In the genomic region with DNA sequence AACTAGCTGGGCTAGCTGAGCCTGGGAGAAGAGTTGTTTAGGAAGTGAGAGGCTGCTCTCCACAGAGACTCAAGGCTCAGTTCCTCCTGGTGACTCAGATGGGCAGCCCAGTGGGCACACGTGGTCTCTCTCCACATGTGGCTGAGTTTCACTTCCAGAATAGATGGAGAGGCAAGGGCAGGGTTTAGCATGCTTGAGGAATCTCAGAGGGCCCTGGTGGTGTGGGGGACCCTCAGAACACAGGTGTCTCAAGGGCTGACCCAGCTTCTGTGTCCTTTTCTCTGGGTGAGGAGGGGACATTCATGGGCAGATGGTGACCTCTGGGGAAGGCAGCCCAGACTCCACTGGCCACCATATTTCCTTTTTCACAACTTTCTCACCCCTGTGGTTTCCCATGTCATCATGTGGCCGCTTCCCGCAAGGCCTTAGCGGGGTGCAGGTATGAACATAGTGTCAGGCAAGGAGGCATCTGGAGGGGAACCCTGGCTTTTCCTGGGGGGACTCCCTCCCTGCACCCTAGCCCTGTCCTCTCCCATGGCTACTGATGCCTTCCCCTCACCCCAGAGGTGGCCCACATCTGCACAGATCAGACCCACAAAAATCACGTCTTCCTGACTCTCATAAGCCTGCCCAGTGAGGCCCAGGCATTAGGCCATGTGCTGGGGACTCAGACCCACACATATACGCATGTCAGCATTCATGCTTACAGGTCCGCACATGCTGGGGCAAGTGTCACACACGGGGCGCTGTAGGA, we compare ENCODE assay signal across 9 cellular contexts. TPM values are rescaled to one million over a fixed set of nuclear protein-coding genes. Genes with fewer than 3 reads are reported as not detected.
DNase-seq lines count a peak whose midpoint lies in the region; ATAC-seq and TF ChIP-seq lines count a peak whose summit lies in the region.
"Had no signal": no experiment of that assay in that cellular context is flagged by ENCODE, and none has a peak within 500 bp of the region (broad histone marks: within the 10 kb centered on the region; RNA-seq: fewer than 3 reads in every experiment).

No MANE protein-coding gene starts in this region.

- intact Hi-C loops in activated CD8-positive, alpha-beta T cell treated with anti-CD3 and anti-CD28 coated beads for 36 hours (cut with micrococcal nuclease) = loop anchor here (5.0 kb wide), 1 partner anchor 146 kb away; no protein-coding TSS in a partner anchor

- no peaks in the 10 kb centered on the region for H3K36me3 ChIP-seq in SU-DHL-6 (ENCODE audit: low read length)

- no peak for TF ChIP-seq CTCF in activated CD8-positive, alpha-beta T cell treated with anti-CD3 and anti-CD28 coated beads for 36 hours (IDR thresholded peaks at IDR 0.05)
- TF ChIP-seq CTCF in SU-DHL-6 (IDR thresholded peaks at IDR 0.05; ENCODE audit: insufficient read depth, low read length, poor library complexity, severe bottlenecking) = no peak

- peak overlapping the region; percentile 97 for H3K27ac ChIP-seq in SU-DHL-6 (ENCODE audit: low read depth, low read length)

- no peaks in the 10 kb centered on the region for H3K27me3 ChIP-seq in SU-DHL-6 (ENCODE audit: low read length)

- peak overlapping the region; percentile 28 for H3K9ac ChIP-seq in SU-DHL-6 (ENCODE audit: low read length)

- POLR2A ChIA-PET in activated CD8-positive, alpha-beta T cell treated with anti-CD3 and anti-CD28 coated beads for 36 hours (lab: Charles Lee) = interaction anchor here (0.7 to 0.9 kb wide), 2 partner anchors 11 to 18 kb away, joined by 3 read pairs; no protein-coding TSS in a partner anchor
- POLR2A ChIA-PET in activated CD8-positive, alpha-beta T cell treated with anti-CD3 and anti-CD28 coated beads, Interleukin-2, amount 10 ng/mL, durations not matched to agents 7 days and 5 days (lab: Charles Lee) = no interaction called here

- H4K20me1 ChIP-seq in SU-DHL-6 (ENCODE audit: low read depth, low read length) = no peaks in the 10 kb centered on the region

- H3K9me2 ChIP-seq in SU-DHL-6 (replicated peaks; ENCODE audit: insufficient read depth, low read length) = no peaks in the 10 kb centered on the region

- no peak overlapping the region for H3K4me3 Mint-ChIP-seq in activated CD8-positive, alpha-beta T cell treated with anti-CD3 and anti-CD28 coated beads for 36 hours
- H3K4me3 Mint-ChIP-seq in activated CD8-positive, alpha-beta T cell treated with anti-CD3 and anti-CD28 coated beads, Interleukin-2, amount 10 ng/mL, durations not matched to agents 7 days and 5 days = no peak overlapping the region
- H3K4me3 Mint-ChIP-seq: T-helper 1 cell treated with Interleukin-12 subunit alpha and Interleukin-12 subunit beta and Interleukin-4 antibody, amounts not matched to agents 30 μg/mL and 1 μg/mL, for 36 hours had no signal

- peaks cover 43% of the 10 kb centered on the region for H3F3A ChIP-seq in SU-DHL-6 (ENCODE audit: insufficient read depth)

- no peak for ATAC-seq in activated CD8-positive, alpha-beta T cell treated with anti-CD3 and anti-CD28 coated beads for 36 hours
- ATAC-seq in activated CD8-positive, alpha-beta T cell treated with anti-CD3 and anti-CD28 coated beads, Interleukin-2, amount 10 ng/mL, durations not matched to agents 7 days and 5 days = no peak
- peak; percentile 33 for ATAC-seq in HG03064 (IDR thresholded peaks at IDR 0.05; ENCODE audit: low read depth, unreplicated experiment)

- no peaks in the 10 kb centered on the region for H3K27me3 Mint-ChIP-seq in activated CD8-positive, alpha-beta T cell treated with anti-CD3 and anti-CD28 coated beads for 36 hours
- peaks cover 7% of the 10 kb centered on the region for H3K27me3 Mint-ChIP-seq in activated CD8-positive, alpha-beta T cell treated with anti-CD3 and anti-CD28 coated beads, Interleukin-2, amount 10 ng/mL, durations not matched to agents 7 days and 5 days (ENCODE audit: low read depth)

- peak; percentile 41 for DNase-seq in activated CD8-positive, alpha-beta T cell treated with anti-CD3 and anti-CD28 coated beads for 36 hours
- DNase-seq in activated CD8-positive, alpha-beta T cell treated with anti-CD3 and anti-CD28 coated beads, Interleukin-2, amount 10 ng/mL, durations not matched to agents 7 days and 5 days = no peak
- DNase-seq in mucosa of gallbladder (ENCODE audit: low spot score) (peak; percentile 36), NCI-H345 treated with DMSO at 0.1 percent for 48 hours (lab: John Stamatoyannopoulos, UW; ENCODE audit: unreplicated experiment) (no peak), NCI-H1694 treated with DMSO at 0.1 percent for 48 hours (lab: John Stamatoyannopoulos, UW) (no peak)
- DNase-seq in activated naive CD4-positive, alpha-beta T cell treated with anti-CD3 and anti-CD28 coated beads, Interleukin-2, amount 50 U/mL, for 16 hours = no peak

- CTCF ChIA-PET in activated CD8-positive, alpha-beta T cell treated with anti-CD3 and anti-CD28 coated beads for 36 hours (lab: Charles Lee) = interaction anchor here (4.5 to 5.6 kb wide), 2 partner anchors 138 to 146 kb away, joined by 28 to 53 read pairs; no protein-coding TSS in a partner anchor
- CTCF ChIA-PET in activated CD8-positive, alpha-beta T cell treated with anti-CD3 and anti-CD28 coated beads, Interleukin-2, amount 10 ng/mL, durations not matched to agents 7 days and 5 days (lab: Charles Lee) = interaction anchor here (0.8 to 4.1 kb wide), 9 partner anchors 15 to 225 kb away, joined by 3 to 26 read pairs (median 4); a partner anchor contains a TSS

- peaks cover 4% of the 10 kb centered on the region; the same call in 1 of the 2 replicates for H3K79me2 ChIP-seq in SU-DHL-6 (ENCODE audit: insufficient read depth, low read length)

- no peak overlapping the region for H3K4me3 ChIP-seq in SU-DHL-6 (ENCODE audit: insufficient read depth, low read length, poor library complexity, severe bottlenecking)

- peaks cover 19% of the 10 kb centered on the region for H3K4me1 Mint-ChIP-seq in activated CD8-positive, alpha-beta T cell treated with anti-CD3 and anti-CD28 coated beads for 36 hours (ENCODE audit: low read depth)
- peaks cover 30% of the 10 kb centered on the region for H3K4me1 Mint-ChIP-seq in activated CD8-positive, alpha-beta T cell treated with anti-CD3 and anti-CD28 coated beads, Interleukin-2, amount 10 ng/mL, durations not matched to agents 7 days and 5 days (ENCODE audit: low read depth)

- H3K36me3 Mint-ChIP-seq in activated CD8-positive, alpha-beta T cell treated with anti-CD3 and anti-CD28 coated beads for 36 hours (ENCODE audit: low read depth) = peaks cover 2% of the 10 kb centered on the region
- peaks cover 12% of the 10 kb centered on the region for H3K36me3 Mint-ChIP-seq in activated CD8-positive, alpha-beta T cell treated with anti-CD3 and anti-CD28 coated beads, Interleukin-2, amount 10 ng/mL, durations not matched to agents 7 days and 5 days (ENCODE audit: low read depth)

- H3K4me2 ChIP-seq in SU-DHL-6 (ENCODE audit: low read depth, low read length, poor library complexity, severe bottlenecking) = peak overlapping the region; percentile 88

- no peaks in the 10 kb centered on the region for H3K9me3 ChIP-seq in SU-DHL-6 (ENCODE audit: insufficient read depth, low read length)

- no peaks in the 10 kb centered on the region for H3K9me3 Mint-ChIP-seq in activated CD8-positive, alpha-beta T cell treated with anti-CD3 and anti-CD28 coated beads for 36 hours
- H3K9me3 Mint-ChIP-seq in activated CD8-positive, alpha-beta T cell treated with anti-CD3 and anti-CD28 coated beads, Interleukin-2, amount 10 ng/mL, durations not matched to agents 7 days and 5 days (ENCODE audit: insufficient read depth) = no peaks in the 10 kb centered on the region
- H3K9me3 Mint-ChIP-seq: T-helper 1 cell treated with Interleukin-12 subunit alpha and Interleukin-12 subunit beta and Interleukin-4 antibody, amounts not matched to agents 30 μg/mL and 1 μg/mL, for 36 hours had no signal

- no peak overlapping the region for H3K27ac Mint-ChIP-seq in activated CD8-positive, alpha-beta T cell treated with anti-CD3 and anti-CD28 coated beads for 36 hours
- no peak overlapping the region for H3K27ac Mint-ChIP-seq in activated CD8-positive, alpha-beta T cell treated with anti-CD3 and anti-CD28 coated beads, Interleukin-2, amount 10 ng/mL, durations not matched to agents 7 days and 5 days
- H3K27ac Mint-ChIP-seq: T-helper 1 cell treated with Interleukin-12 subunit alpha and Interleukin-12 subunit beta and Interleukin-4 antibody, amounts not matched to agents 30 μg/mL and 1 μg/mL, for 36 hours had no signal

- H2AFZ ChIP-seq in SU-DHL-6 (ENCODE audit: low read depth, low read length, severe bottlenecking) = no peak overlapping the region

RNA-seq across cellular contexts. Expression of a gene that starts 3.3 kb away (rescaled TPM):
- total RNA-seq in activated CD8-positive, alpha-beta T cell treated with anti-CD3 and anti-CD28 coated beads for 36 hours = 10 to 100 TPM; 34.8 to 35.5 TPM
- total RNA-seq in activated CD8-positive, alpha-beta T cell treated with anti-CD3 and anti-CD28 coated beads, Interleukin-2, amount 10 ng/mL, durations not matched to agents 7 days and 5 days = 10 to 100 TPM; 45.6 to 46.7 TPM
- total RNA-seq in mucosa of gallbladder = 385 TPM

RNA-seq across cellular contexts. Expression of a gene that starts 15.2 kb away (rescaled TPM):
- under 1 TPM; 0.43 to 0.78 TPM for total RNA-seq in activated CD8-positive, alpha-beta T cell treated with anti-CD3 and anti-CD28 coated beads for 36 hours
- total RNA-seq in activated CD8-positive, alpha-beta T cell treated with anti-CD3 and anti-CD28 coated beads, Interleukin-2, amount 10 ng/mL, durations not matched to agents 7 days and 5 days = under 1 TPM; 0.37 to 0.45 TPM
- total RNA-seq in mucosa of gallbladder = 4.0 TPM

RNA-seq across cellular contexts. Expression of a gene that starts 23.8 kb away (rescaled TPM):
- total RNA-seq in activated CD8-positive, alpha-beta T cell treated with anti-CD3 and anti-CD28 coated beads for 36 hours = 100 to 1,000 TPM; 149 to 153 TPM
- total RNA-seq in activated CD8-positive, alpha-beta T cell treated with anti-CD3 and anti-CD28 coated beads, Interleukin-2, amount 10 ng/mL, durations not matched to agents 7 days and 5 days = 100 to 1,000 TPM; 140 to 141 TPM
- 140 TPM for total RNA-seq in mucosa of gallbladder

RNA-seq across cellular contexts. Expression of a gene that starts 40.0 kb away (rescaled TPM):
- under 1 TPM in 1 of 2 experiments, not detected in 1; 0.22 TPM for total RNA-seq in activated CD8-positive, alpha-beta T cell treated with anti-CD3 and anti-CD28 coated beads for 36 hours
- total RNA-seq in activated CD8-positive, alpha-beta T cell treated with anti-CD3 and anti-CD28 coated beads, Interleukin-2, amount 10 ng/mL, durations not matched to agents 7 days and 5 days = under 1 TPM in 1 of 2 experiments, not detected in 1; 0.18 TPM
- 1.4 TPM for total RNA-seq in mucosa of gallbladder

RNA-seq across cellular contexts. Expression of a gene that starts 41.0 kb away (rescaled TPM):
- 1 to 10 TPM; 1.1 to 1.7 TPM for total RNA-seq in activated CD8-positive, alpha-beta T cell treated with anti-CD3 and anti-CD28 coated beads for 36 hours
- total RNA-seq in activated CD8-positive, alpha-beta T cell treated with anti-CD3 and anti-CD28 coated beads, Interleukin-2, amount 10 ng/mL, durations not matched to agents 7 days and 5 days = under 1 TPM; 0.39 to 0.82 TPM
- 2.9 TPM for total RNA-seq in mucosa of gallbladder

Comparison
In these comparisons a context has a peak if more than half of its experiments do, and no peak if none do; other contexts are left out.
1. DNase-seq: peak in activated CD8-positive, alpha-beta T cell treated with anti-CD3 and anti-CD28 coated beads for 36 hours (single experiment) and mucosa of gallbladder (single experiment); none in activated CD8-positive, alpha-beta T cell treated with anti-CD3 and anti-CD28 coated beads, Interleukin-2, amount 10 ng/mL, durations not matched to agents 7 days and 5 days (single experiment), activated naive CD4-positive, alpha-beta T cell treated with anti-CD3 and anti-CD28 coated beads, Interleukin-2, amount 50 U/mL, for 16 hours (single experiment), NCI-H345 treated with DMSO at 0.1 percent for 48 hours (single experiment) and NCI-H1694 treated with DMSO at 0.1 percent for 48 hours (single experiment).